In genomic region chr9:123569343-123569694, GRCh38 we compare ENCODE assay signal across 1 cellular context.
TF ChIP-seq lines count a peak whose summit lies in the region.

No MANE protein-coding gene starts in this region.

TF ChIP-seq in HEK293, 187 proteins besides CTCF, POLR2A, EP300 and RAD21:
- TF ChIP-seq PRDM2 (tag by site-specific recombination; IDR thresholded peaks at IDR 0.05; ENCODE audit: borderline replicate concordance) (no peak), ZBTB6 (tag by site-specific recombination; IDR thresholded peaks at IDR 0.05) (peak; percentile 95), GLIS1 (tag by site-specific recombination; IDR thresholded peaks at IDR 0.05) (no peak), ZNF157 (tag by site-specific recombination; IDR thresholded peaks at IDR 0.05) (no peak), ZNF239 (tag by site-specific recombination; IDR thresholded peaks at IDR 0.05) (no peak), ZNF19 (tag by site-specific recombination; IDR thresholded peaks at IDR 0.05; ENCODE audit: low read depth) (no peak), ZFP37 (tag by site-specific recombination; IDR thresholded peaks at IDR 0.05) (no peak), FEZF1 (tag by site-specific recombination; IDR thresholded peaks at IDR 0.05) (peak; percentile 24; the same call in 1 of the 2 replicates), PRDM6 (tag by site-specific recombination; IDR thresholded peaks at IDR 0.05) (no peak; the same call in 1 of the 2 replicates), ELK4 (IDR thresholded peaks at IDR 0.05; ENCODE audit: borderline replicate concordance, low read depth, low read length) (no peak), ZNF133 (tag by site-specific recombination; IDR thresholded peaks at IDR 0.05) (no peak), MZF1 (tag by site-specific recombination; IDR thresholded peaks at IDR 0.05; ENCODE audit: borderline replicate concordance) (no peak)
